In the genomic region with DNA sequence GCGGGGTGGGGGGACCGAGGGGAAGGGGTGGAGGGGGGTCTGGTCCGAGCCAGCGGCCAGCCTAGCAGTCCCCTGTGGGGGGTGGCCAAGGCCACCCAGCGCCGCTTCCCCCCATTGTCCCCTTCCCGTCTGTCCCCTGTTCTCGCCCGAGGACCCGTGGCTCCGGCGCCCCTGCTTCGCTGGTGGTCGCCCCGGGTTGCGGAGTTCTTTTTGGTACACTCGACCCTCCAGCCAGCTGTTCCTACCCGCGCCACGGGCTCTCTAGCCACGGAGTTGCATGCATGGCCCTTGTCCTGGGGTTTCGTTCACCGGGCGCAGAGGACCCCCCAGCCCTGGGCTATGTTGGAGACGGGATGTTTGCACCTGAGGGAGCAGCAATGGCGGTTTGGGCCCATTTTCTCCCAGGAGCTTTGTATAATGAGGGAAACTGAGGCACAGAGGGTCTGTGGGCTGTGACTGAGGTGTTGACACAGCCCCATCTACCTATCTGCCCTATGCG, we compare ENCODE assay signal across 8 cellular contexts. TPM values are rescaled to one million over a fixed set of nuclear protein-coding genes. Genes with fewer than 3 reads are reported as not detected.
A peak's percentile ranks its signal among the peaks of the same experiment; 100 is the strongest.
DNase-seq lines count a peak whose midpoint lies in the region; ATAC-seq and TF ChIP-seq lines count a peak whose summit lies in the region.

No MANE protein-coding gene starts in this region.

- CTCF ChIA-PET in WTC11 (lab: Charles Lee) = interaction anchor here (0.6 to 2.9 kb wide), 8 partner anchors 11 to 490 kb away, joined by 3 to 36 read pairs (median 4); a partner anchor contains a TSS

- peak overlapping the region; percentile 68 for H3K27ac Mint-ChIP-seq in WTC11

- ATAC-seq in WTC11 (peak; percentile 15), GM21717 (IDR thresholded peaks at IDR 0.05; ENCODE audit: unreplicated experiment) (no peak)

- H3K36me3 ChIP-seq in neutrophil = peaks cover 29% of the 10 kb centered on the region

- H3K9me3 Mint-ChIP-seq in WTC11 = no peaks in the 10 kb centered on the region

- H3K4me3 ChIP-seq in fibroblast of mammary gland (ENCODE audit: control insufficient read depth, low read depth, low read length) (peak overlapping the region; percentile 66), neutrophil (ENCODE audit: low read depth in 1 of 2, low read length in 1 of 2) (peak overlapping the region; percentile 70 to 86)

- H3K27ac ChIP-seq in neutrophil = peak overlapping the region; percentile 89

- POLR2A ChIA-PET in WTC11 (lab: Charles Lee) = no interaction called here

- H3K9me3 ChIP-seq in neutrophil = no peaks in the 10 kb centered on the region

- H3K4me1 Mint-ChIP-seq in WTC11 = peaks cover 25% of the 10 kb centered on the region

- peaks cover 17 to 18% of the 10 kb centered on the region in 2 experiments for H3K4me1 ChIP-seq in neutrophil (ENCODE audit: control insufficient read depth in 1 of 2, insufficient read depth in 1 of 2, low read depth in 1 of 2, low read length in 1 of 2)

- DNase-seq in stimulated activated CD4-positive, alpha-beta T cell treated with anti-CD3 and anti-CD28 coated beads, Interleukin-2, amount 100 ng/mL, for 24 hours = peak; percentile 14 to 30
- DNase-seq in stimulated activated CD4-positive, alpha-beta T cell treated with anti-CD3 and anti-CD28 coated beads, Interleukin-1b, Interleukin-23, amount 100 ng/mL, for 48 hours = no peak
- DNase-seq in WTC11 (ENCODE audit: low spot score) (peak; percentile 38), fibroblast of mammary gland (ENCODE audit: low read depth) (no peak), GM19240 (ENCODE audit: insufficient read length, low spot score) (no peak), NCI-H446 treated with DMSO at 0.1 percent for 48 hours (lab: John Stamatoyannopoulos, UW) (no peak)

- H3K36me3 Mint-ChIP-seq in WTC11 = peaks cover 5% of the 10 kb centered on the region; the same call in 1 of the 2 replicates

- H3K4me3 Mint-ChIP-seq in WTC11 = peak overlapping the region; percentile 83

- TF ChIP-seq CTCF in WTC11 (IDR thresholded peaks at IDR 0.05) (no peak), fibroblast of mammary gland (conservative IDR thresholded peaks at IDR 0.05; ENCODE audit: control insufficient read depth, insufficient read depth, low read depth, low read length) (no peak), neutrophil (IDR thresholded peaks at IDR 0.05) (no peak)

- no peaks in the 10 kb centered on the region for H3K27me3 ChIP-seq in neutrophil

- H3K27me3 Mint-ChIP-seq in WTC11 (ENCODE audit: low read depth) = no peaks in the 10 kb centered on the region

TF ChIP-seq in WTC11, 78 proteins besides CTCF, POLR2A, EP300 and RAD21:
- TF ChIP-seq GTF2I (CRISPR knock-in tag; conservative IDR thresholded peaks at IDR 0.05) (no peak), ZNF671 (CRISPR knock-in tag; IDR thresholded peaks at IDR 0.05) (no peak), ATF1 (CRISPR knock-in tag; IDR thresholded peaks at IDR 0.05) (no peak), MXD4 (CRISPR knock-in tag; IDR thresholded peaks at IDR 0.05; ENCODE audit: borderline replicate concordance) (no peak), ZNF263 (CRISPR knock-in tag; IDR thresholded peaks at IDR 0.05; ENCODE audit: low read depth) (no peak), SMAD4 (CRISPR knock-in tag; IDR thresholded peaks at IDR 0.05) (no peak)
- TF ChIP-seq, protein P1, sequence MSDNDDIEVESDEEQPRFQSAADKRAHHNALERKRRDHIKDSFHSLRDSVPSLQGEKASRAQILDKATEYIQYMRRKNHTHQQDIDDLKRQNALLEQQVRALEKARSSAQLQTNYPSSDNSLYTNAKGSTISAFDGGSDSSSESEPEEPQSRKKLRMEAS (CRISPR knock-in tag; IDR thresholded peaks at IDR 0.05) = no peak

RNA-seq across cellular contexts. Expression of a gene that starts 0.5 kb away (rescaled TPM):
- 35.4 to 45.0 TPM (median 37.8 TPM) in 3 replicates for total RNA-seq in WTC11 (2021)

RNA-seq across cellular contexts. Expression of a gene that starts 1.1 kb away (rescaled TPM):
- 39.4 to 48.9 TPM (median 41.9 TPM) in 3 replicates for total RNA-seq in WTC11 (2021)

RNA-seq across cellular contexts. Expression of a gene that starts 33.8 kb away (rescaled TPM):
- total RNA-seq in WTC11 (2021) = 51.1 to 71.5 TPM (median 53.9 TPM) in 3 replicates

RNA-seq across cellular contexts. Expression of a gene that starts 54.4 kb away (rescaled TPM):
- 20.7 to 27.6 TPM (median 20.9 TPM) in 3 replicates for total RNA-seq in WTC11 (2021)

RNA-seq across cellular contexts. Expression of a gene that starts 58.2 kb away (rescaled TPM):
- total RNA-seq in WTC11 (2021) = 12.2 to 15.7 TPM (median 13.8 TPM) in 3 replicates

Comparison
In these comparisons a context has a peak if more than half of its experiments do, and no peak if none do; other contexts are left out.
1. DNase-seq: peak in stimulated activated CD4-positive, alpha-beta T cell treated with anti-CD3 and anti-CD28 coated beads, Interleukin-2, amount 100 ng/mL, for 24 hours (2 of 2) and WTC11 (single experiment); none in stimulated activated CD4-positive, alpha-beta T cell treated with anti-CD3 and anti-CD28 coated beads, Interleukin-1b, Interleukin-23, amount 100 ng/mL, for 48 hours (single experiment), fibroblast of mammary gland (single experiment), GM19240 (single experiment) and NCI-H446 treated with DMSO at 0.1 percent for 48 hours (single experiment).